Comparison of ENCODE assay signal across 20 cellular contexts in the genomic region with DNA sequence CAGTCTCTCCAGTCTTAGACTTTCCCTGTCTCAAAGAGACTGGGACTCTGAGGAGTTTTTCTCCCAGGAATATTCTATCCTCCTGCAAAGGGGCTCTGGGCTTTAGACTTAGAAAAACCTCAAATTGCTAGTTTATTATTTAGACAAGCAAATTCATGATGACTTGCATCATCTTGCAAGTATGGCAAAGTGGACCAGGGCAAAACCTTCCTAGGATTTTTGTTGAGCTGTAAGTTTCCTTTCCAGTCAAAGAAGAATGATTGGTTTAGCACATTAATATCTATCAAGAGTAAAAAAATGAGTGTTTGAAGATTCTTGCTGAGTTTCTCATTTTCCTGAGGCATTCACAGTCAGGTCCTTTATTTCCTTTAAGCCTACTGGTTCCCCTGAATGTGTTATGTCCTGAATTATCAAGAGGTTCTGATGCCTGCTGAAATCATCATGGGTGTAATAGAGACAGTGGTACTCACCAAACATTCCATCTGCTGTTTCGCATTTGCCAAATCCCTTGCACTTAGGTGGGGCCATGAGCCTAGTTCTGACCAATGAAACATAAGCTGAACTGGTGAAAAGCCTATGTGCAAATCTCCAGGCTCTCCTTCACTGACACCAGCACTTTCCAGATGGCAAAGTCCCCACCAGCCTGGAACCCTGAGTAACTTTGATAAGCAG. TPM values are rescaled to one million over a fixed set of nuclear protein-coding genes. Genes with fewer than 3 reads are reported as not detected.
"Had no signal": no experiment of that assay in that cellular context is flagged by ENCODE, and none has a peak within 500 bp of the region (broad histone marks: within the 10 kb centered on the region; RNA-seq: fewer than 3 reads in every experiment).

No MANE protein-coding gene starts in this region.

- ATAC-seq: effector memory CD8-positive, alpha-beta T cell; gastroesophageal sphincter; mucosa of descending colon; natural killer cell; sciatic nerve; stimulated activated naive CD8-positive, alpha-beta T cell treated with anti-CD3 and anti-CD28 coated beads, Interleukin-15, amount 100 ng/mL, for 72 hours had no signal

- H3K27ac ChIP-seq: gastroesophageal sphincter, spleen, thoracic aorta, transverse colon had no signal

- H3K4me1 ChIP-seq: gastroesophageal sphincter, spleen, transverse colon had no signal

- H3K36me3 ChIP-seq: gastroesophageal sphincter, spleen, thoracic aorta, transverse colon had no signal

- H3K27me3 ChIP-seq: gastroesophageal sphincter, spleen, transverse colon had no signal

- DNase-seq: cortex of kidney; effector memory CD8-positive, alpha-beta T cell; erythroblast; mucosa of descending colon; natural killer cell; posterior cingulate gyrus; spleen; stimulated activated CD4-positive, alpha-beta T cell treated with anti-CD3 and anti-CD28 coated beads, Interleukin-15, amount 100 ng/mL, for 24 hours; stimulated activated CD4-positive, alpha-beta T cell treated with anti-CD3 and anti-CD28 coated beads, Interleukin-1b, Interleukin-23, amount 100 ng/mL, for 48 hours; stimulated activated CD4-positive, alpha-beta T cell treated with anti-CD3 and anti-CD28 coated beads, Interleukin-4, amount 100 ng/mL, for 24 hours; stimulated activated naive CD8-positive, alpha-beta T cell treated with anti-CD3 and anti-CD28 coated beads, Interleukin-15, amount 100 ng/mL, for 72 hours; substantia nigra; transverse colon had no signal

- H3K9me3 ChIP-seq: mucosa of descending colon, spleen, thoracic aorta, transverse colon had no signal

- H3K4me3 ChIP-seq: gastroesophageal sphincter, mucosa of descending colon, spleen, thoracic aorta, transverse colon had no signal

RNA-seq across cellular contexts. Expression of gene SPAG17, which starts 25.2 kb away (rescaled TPM):
- total RNA-seq: fibroblast of villous mesenchyme, mucosa of descending colon, natural killer cell, osteocyte, pulmonary artery endothelial cell, thoracic aorta, transverse colon had no signal
- polyA plus RNA-seq: liver had no signal
